In genomic region chr2:26562811-26563645, GRCh38 we compare ENCODE assay signal across 7 cellular contexts.
DNase-seq lines count a peak whose midpoint lies in the region; ATAC-seq and TF ChIP-seq lines count a peak whose summit lies in the region.

No MANE protein-coding gene starts in this region.

- no peaks in the 10 kb centered on the region for H3K79me2 ChIP-seq in hepatocyte

- in situ Hi-C loops in HAP-1 (cut with MboI; ENCODE audit: low sequenced_read_pairs), result no loop called here

- no peaks in the 10 kb centered on the region for H3K9me3 ChIP-seq in HAP-1
- no peaks in the 10 kb centered on the region for H3K9me3 ChIP-seq in SJCRH30 (replicated peaks)
- H3K9me3 ChIP-seq in heart right ventricle, result no peaks in the 10 kb centered on the region
- H3K9me3 ChIP-seq in hepatocyte (ENCODE audit: low read depth), result no peaks in the 10 kb centered on the region

- ATAC-seq in heart right ventricle (peak in 7 of 8 donors; percentile 21 to 57 (median 43)), sciatic nerve (peak; percentile 80), HG02870 (IDR thresholded peaks at IDR 0.05; ENCODE audit: unreplicated experiment) (no peak)

- peak overlapping the region; percentile 23 for H3K4me3 ChIP-seq in HAP-1
- H3K4me3 ChIP-seq in SJCRH30, result peak overlapping the region; percentile 53
- H3K4me3 ChIP-seq in heart right ventricle, result peak overlapping the region; percentile 14 to 52 (median 44)
- H3K4me3 ChIP-seq in hepatocyte, result no peak overlapping the region

- H3K4me2 ChIP-seq in hepatocyte, result no peak overlapping the region

- H3K36me3 ChIP-seq in HAP-1 (replicated peaks) (no peaks in the 10 kb centered on the region), SJCRH30 (no peaks in the 10 kb centered on the region), heart right ventricle (no peaks in the 10 kb centered on the region), hepatocyte (replicated peaks; ENCODE audit: insufficient read depth, low read depth) (no peaks in the 10 kb centered on the region)

- no peaks in the 10 kb centered on the region; the same call in 1 of the 2 replicates for H3K4me1 ChIP-seq in HAP-1
- H3K4me1 ChIP-seq in SJCRH30, result 0 out of 2 replicates have a peak, but pooled peaks cover 2% of the 10 kb centered on the region
- H3K4me1 ChIP-seq in heart right ventricle, result peaks cover 9 to 16% (median 13%) of the 10 kb centered on the region in 9 donors
- H3K4me1 ChIP-seq in hepatocyte (ENCODE audit: insufficient read depth), result no peaks in the 10 kb centered on the region

- H3K27ac ChIP-seq in SJCRH30, result peak overlapping the region; percentile 12; the same call in 1 of the 2 replicates
- H3K27ac ChIP-seq in heart right ventricle, result no peak overlapping the region
- no peak overlapping the region for H3K27ac ChIP-seq in hepatocyte

- H3K27me3 ChIP-seq in HAP-1 (ENCODE audit: low read depth), result peaks cover 64% of the 10 kb centered on the region
- peaks cover 52% of the 10 kb centered on the region for H3K27me3 ChIP-seq in SJCRH30
- H3K27me3 ChIP-seq in heart right ventricle, result peaks cover 0 to 98% (median 92%) of the 10 kb centered on the region in 7 donors
- H3K27me3 ChIP-seq in hepatocyte, result peaks cover 24% of the 10 kb centered on the region

- TF ChIP-seq CTCF in heart right ventricle (IDR thresholded peaks at IDR 0.05) (no peak), hepatocyte (IDR thresholded peaks at IDR 0.05; ENCODE audit: poor library complexity) (no peak)

- H3K9me2 ChIP-seq in hepatocyte (replicated peaks; ENCODE audit: insufficient read depth), result no peaks in the 10 kb centered on the region

- intact Hi-C loops in heart right ventricle (cut with DNase I) (no loop called here), sciatic nerve (cut with DNase I) (no loop called here)

- peak in 1 of 2 experiments; percentile 7 for DNase-seq in HAP-1 (ENCODE audit: low spot score in 2 of 2)
- DNase-seq in SJCRH30, result peak; percentile 35 to 65
- DNase-seq in heart right ventricle, result peak in 1 of 2 donors; percentile 18
- peak; percentile 77 for DNase-seq in sciatic nerve (ENCODE audit: low spot score)
- no peak for DNase-seq in NCI-H1694 (lab: John Stamatoyannopoulos, UW)
- DNase-seq in hepatocyte (ENCODE audit: low spot score), result no peak

- WGBS in heart right ventricle, 2 donors, result 15 to 28% methylated on average over 28 of the region's 28 CpGs
- 89% methylated on average over 28 of the region's 28 CpGs for WGBS in hepatocyte (ENCODE audit: low lambda C conversion rate, missing lambda C conversion rate)

- H4K20me1 ChIP-seq in hepatocyte (ENCODE audit: insufficient read depth, poor library complexity, severe bottlenecking), result no peaks in the 10 kb centered on the region

- H2AFZ ChIP-seq in hepatocyte, result no peak overlapping the region

Comparison
In these comparisons a context has a peak if more than half of its experiments do, and no peak if none do; other contexts are left out.
1. DNase-seq: peak in SJCRH30 (2 of 2) and sciatic nerve (single experiment); none in NCI-H1694 (single experiment) and hepatocyte (single experiment).